2 cellular contexts compared by ENCODE assay signal in genomic region chr19:44750713-44751112, GRCh38.
TF ChIP-seq lines count a peak whose summit lies in the region.

No MANE protein-coding gene starts in this region.

TF ChIP-seq in liver, 16 proteins besides CTCF, POLR2A, EP300 and RAD21:
- TF ChIP-seq RXRA (IDR thresholded peaks at IDR 0.05) (no peak), FOXA2 (IDR thresholded peaks at IDR 0.05) (no peak), JUND (IDR thresholded peaks at IDR 0.05) (no peak), FOXA1 (IDR thresholded peaks at IDR 0.05) (no peak), SP1 (IDR thresholded peaks at IDR 0.05) (no peak), HNF4G (IDR thresholded peaks at IDR 0.05) (no peak), NR2F2 (IDR thresholded peaks at IDR 0.05) (no peak), MAX (IDR thresholded peaks at IDR 0.05) (no peak), GABPA (IDR thresholded peaks at IDR 0.05 in 1 of 2, conservative IDR thresholded peaks at IDR 0.05 in 1 of 2) (no peak), EGR1 (IDR thresholded peaks at IDR 0.05; ENCODE audit: low read depth in 2 of 2) (no peak), HNF4A (conservative IDR thresholded peaks at IDR 0.05) (no peak), REST (IDR thresholded peaks at IDR 0.05) (no peak), TAF1 (conservative IDR thresholded peaks at IDR 0.05) (no peak)

TF ChIP-seq in HepG2, 621 proteins besides CTCF, POLR2A, EP300 and RAD21:
- TF ChIP-seq ZBTB7B (CRISPR knock-in tag; IDR thresholded peaks at IDR 0.05) (no peak), ZNF367 (CRISPR knock-in tag; IDR thresholded peaks at IDR 0.05; ENCODE audit: borderline replicate concordance) (no peak), ZBTB40 (IDR thresholded peaks at IDR 0.05) (no peak), ZBTB40 (CRISPR knock-in tag; IDR thresholded peaks at IDR 0.05) (no peak), SP2 (CRISPR knock-in tag; IDR thresholded peaks at IDR 0.05) (no peak), FOXK2 (IDR thresholded peaks at IDR 0.05) (no peak), TSC22D2 (CRISPR knock-in tag; IDR thresholded peaks at IDR 0.05; ENCODE audit: borderline replicate concordance) (no peak), ZNF20 (CRISPR knock-in tag; IDR thresholded peaks at IDR 0.05) (no peak), ZNF782 (CRISPR knock-in tag; IDR thresholded peaks at IDR 0.05; ENCODE audit: borderline replicate concordance) (no peak), WIZ (CRISPR knock-in tag; IDR thresholded peaks at IDR 0.05) (no peak), CBX5 (CRISPR knock-in tag; IDR thresholded peaks at IDR 0.05; ENCODE audit: borderline replicate concordance) (no peak), ZNF318 (CRISPR knock-in tag; IDR thresholded peaks at IDR 0.05) (no peak), KIAA2018 (CRISPR knock-in tag; IDR thresholded peaks at IDR 0.05; ENCODE audit: borderline replicate concordance) (no peak), ZNF446 (CRISPR knock-in tag; IDR thresholded peaks at IDR 0.05) (no peak), ZNF772 (CRISPR knock-in tag; IDR thresholded peaks at IDR 0.05) (no peak)
